Comparison of ENCODE assay signal across 8 cellular contexts in the genomic region with DNA sequence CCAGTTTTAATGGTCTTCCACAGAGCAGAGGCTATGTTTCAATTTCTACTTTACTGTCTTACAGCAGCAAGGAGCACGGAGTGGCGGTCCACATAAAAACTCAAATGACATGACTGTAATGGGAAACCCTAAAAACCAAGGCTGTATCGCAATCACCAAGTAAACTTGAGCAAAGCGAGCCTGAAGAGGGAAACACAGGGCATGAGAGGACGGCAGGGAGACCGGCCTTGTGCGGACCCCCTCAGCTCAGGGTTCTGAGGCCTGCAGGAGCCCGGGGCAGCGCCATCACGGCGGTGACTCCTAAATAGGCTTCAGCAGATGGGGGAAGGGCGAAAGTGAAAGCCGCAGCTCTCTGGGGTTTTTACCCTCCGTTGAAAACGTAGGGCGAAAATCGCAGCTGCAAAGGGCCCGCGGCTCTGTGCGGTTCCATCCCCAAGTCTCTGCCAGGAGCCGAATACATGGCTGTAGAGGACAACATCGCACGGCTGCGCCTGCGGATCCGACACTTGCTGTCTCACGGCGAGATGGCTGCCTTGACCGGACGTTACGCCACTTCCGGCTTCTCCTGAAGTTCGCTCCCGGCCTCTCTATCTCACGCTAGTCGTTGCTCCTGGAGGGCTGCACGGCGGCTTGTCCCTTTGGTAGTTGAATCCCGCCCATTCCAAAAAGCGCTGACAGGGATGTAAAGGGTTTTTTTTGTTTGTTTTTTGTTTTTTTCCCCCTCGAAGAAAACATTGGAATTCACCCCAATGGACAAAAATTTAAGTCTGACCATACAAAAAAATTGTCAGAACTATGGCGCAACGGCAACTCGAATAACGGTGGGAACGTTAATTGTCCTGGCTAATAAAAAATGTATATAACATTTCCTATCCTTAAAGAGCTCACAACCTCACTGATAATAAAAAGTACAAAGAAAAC. TPM values are rescaled to one million over a fixed set of nuclear protein-coding genes. Genes with fewer than 3 reads are reported as not detected.
DNase-seq lines count a peak whose midpoint lies in the region; ATAC-seq and TF ChIP-seq lines count a peak whose summit lies in the region.

A gene (minus strand): TSS at position 543 of the 921 bp plus-strand sequence. CDS start 65 bp downstream, at position 478.

- H3K4me3 ChIP-seq in prostate gland (peak within 1 kb of the TSS; percentile 93 to 96), urinary bladder (ENCODE audit: low read depth, low read length) (peak within 1 kb of the TSS; percentile 84)

- peak within 1 kb of the TSS; percentile 89 for H3K27ac ChIP-seq in angular gyrus (ENCODE audit: low read depth, low read length)
- H3K27ac ChIP-seq in prostate gland = peak within 1 kb of the TSS; percentile 91 to 92
- H3K27ac ChIP-seq in urinary bladder (ENCODE audit: low read depth) = peak within 1 kb of the TSS; percentile 85

- intact Hi-C loops in left ventricle myocardium superior (cut with micrococcal nuclease) (no loop called here), prostate gland (cut with DNase I) (no loop called here)

- peaks cover 2% of the 10 kb centered on the region for H3K36me3 Mint-ChIP-seq in T-helper 17 cell (ENCODE audit: low read depth)

- H3K4me1 Mint-ChIP-seq in T-helper 17 cell = peaks cover 34% of the 10 kb centered on the region

- no peaks in the 10 kb centered on the region for H3K9me3 ChIP-seq in T-helper 17 cell (ENCODE audit: control insufficient read depth, low read length, poor library complexity, severe bottlenecking)
- no peaks in the 10 kb centered on the region for H3K9me3 ChIP-seq in prostate gland

- ATAC-seq in HG02870 (IDR thresholded peaks at IDR 0.05; ENCODE audit: unreplicated experiment) = peak; percentile 51
- peak; percentile 36 for ATAC-seq in T-helper 17 cell
- peak; percentile 92 for ATAC-seq in left ventricle myocardium superior

- no peak within 1 kb of the TSS for H3K27ac Mint-ChIP-seq in T-helper 17 cell

- no peaks in the 10 kb centered on the region for H3K27me3 Mint-ChIP-seq in T-helper 17 cell

- H3K4me3 Mint-ChIP-seq in T-helper 17 cell = no peak within 1 kb of the TSS

- under 1% methylated on average over 46 of the region's 46 CpGs for WGBS in prostate gland
- under 1% methylated on average over 46 of the region's 46 CpGs for WGBS in urinary bladder

- TF ChIP-seq POLR2A in prostate gland (IDR thresholded peaks at IDR 0.05) = peak; percentile 82

- H3K36me3 ChIP-seq in prostate gland (no peaks in the 10 kb centered on the region), urinary bladder (ENCODE audit: insufficient read depth) (peaks cover 3% of the 10 kb centered on the region)

- H3K27me3 ChIP-seq in prostate gland (replicated peaks; ENCODE audit: insufficient read depth) = no peaks in the 10 kb centered on the region

- TF ChIP-seq CTCF in GM13977 (IDR thresholded peaks at IDR 0.05; ENCODE audit: extremely low read depth, insufficient read depth, missing control alignments) (no peak), prostate gland (IDR thresholded peaks at IDR 0.05) (peak in 2 of 4 experiments; percentile 5 to 12)

- H3K4me1 ChIP-seq in prostate gland (replicated peaks) (peaks cover 27% of the 10 kb centered on the region), urinary bladder (ENCODE audit: insufficient read depth) (peaks cover 1% of the 10 kb centered on the region)

- peak; percentile 69 for DNase-seq in GM13977 (ENCODE audit: low spot score)
- DNase-seq in NCI-H146 treated with DMSO at 0.1 percent for 48 hours (lab: John Stamatoyannopoulos, UW; ENCODE audit: unreplicated experiment) = peak; percentile 95
- peak; percentile 55 to 67 (median 66) for DNase-seq in T-helper 17 cell
- DNase-seq in left ventricle myocardium superior = peak; percentile 94
- peak; percentile 95 for DNase-seq in prostate gland (ENCODE audit: low spot score)

- in situ Hi-C loops in GM13977 (cut with MboI; ENCODE audit: low pct_unique_long_range_greater_than_20kb, low sequenced_read_pairs, unreplicated experiment) = no loop called here

RNA-seq across cellular contexts. Expression of the gene that starts here (rescaled TPM):
- total RNA-seq in T-helper 17 cell = 10 to 100 TPM; 88.0 to 98.7 TPM
- total RNA-seq in left ventricle myocardium superior = 138 TPM
- 100 to 1,000 TPM; 188 to 234 TPM for total RNA-seq in prostate gland
- total RNA-seq in urinary bladder = 190 TPM
- polyA plus RNA-seq in urinary bladder = 248 TPM

Comparison
In these comparisons a context has a peak if more than half of its experiments do, and no peak if none do; other contexts are left out.
1. Peak in every context shown above with its lines: DNase-seq, ATAC-seq, H3K4me3 ChIP-seq and H3K27ac ChIP-seq.
2. ATAC-seq: peak in every context shown above with its lines; median percentile 92 in left ventricle myocardium superior; 51 in HG02870; 36 in T-helper 17 cell.